22 cellular contexts compared by ENCODE assay signal in the genomic region with DNA sequence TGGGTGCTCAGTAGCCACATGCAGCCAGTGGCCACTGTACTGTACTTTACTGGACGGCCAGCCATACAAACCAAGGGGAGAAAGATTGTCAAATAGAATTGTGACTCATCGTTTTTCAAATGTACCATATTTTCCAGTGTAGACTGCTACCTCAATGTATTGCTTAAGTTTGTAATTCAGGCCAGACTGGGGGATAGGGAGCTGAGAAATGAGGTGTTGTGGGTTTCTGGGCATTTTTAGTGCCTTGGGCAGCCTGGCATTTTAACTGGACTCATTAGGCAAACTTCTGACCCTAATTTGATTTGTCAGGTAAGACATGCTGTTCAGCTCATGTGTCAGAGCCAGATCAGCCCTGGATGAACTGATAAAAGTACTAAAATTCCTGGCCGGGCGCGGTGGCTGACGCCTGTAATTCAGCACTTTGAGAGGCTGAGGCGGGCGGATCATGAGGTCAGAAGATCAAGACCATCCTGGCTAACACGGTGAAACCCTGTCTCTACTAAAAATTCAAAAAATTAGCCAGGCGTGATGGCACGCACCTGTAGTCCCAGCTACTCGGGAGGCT. TPM values are rescaled to one million over a fixed set of nuclear protein-coding genes. Genes with fewer than 3 reads are reported as not detected.
A peak's percentile ranks its signal among the peaks of the same experiment; 100 is the strongest.
DNase-seq lines count a peak whose midpoint lies in the region; ATAC-seq and TF ChIP-seq lines count a peak whose summit lies in the region.
"Had no signal": no experiment of that assay in that cellular context is flagged by ENCODE, and none has a peak within 500 bp of the region (broad histone marks: within the 10 kb centered on the region; RNA-seq: fewer than 3 reads in every experiment).

No MANE protein-coding gene starts in this region.

- POLR2A ChIA-PET in CD4-positive, alpha-beta T cell (lab: Charles Lee) = no interaction called here

- peaks cover 11% of the 10 kb centered on the region for H3K4me1 Mint-ChIP-seq in CD4-positive, alpha-beta T cell (ENCODE audit: low read depth)

- no peak overlapping the region for H3K9ac ChIP-seq in adipocyte (ENCODE audit: low read length)

- TF ChIP-seq CTCF in AG10803 (conservative IDR thresholded peaks at IDR 0.05; ENCODE audit: low read length) = no peak
- TF ChIP-seq CTCF in fibroblast of pulmonary artery (IDR thresholded peaks at IDR 0.05; ENCODE audit: low read length, missing control alignments) = peak; percentile 0
- no peak for TF ChIP-seq CTCF in CD4-positive, alpha-beta T cell (IDR thresholded peaks at IDR 0.05)

- no peaks in the 10 kb centered on the region for H3K9me3 Mint-ChIP-seq in CD4-positive, alpha-beta T cell
- H3K9me3 Mint-ChIP-seq: activated naive CD4-positive, alpha-beta T cell treated with anti-CD3 and anti-CD28 coated beads, Interleukin-2, amount 50 U/mL, for 72 hours; activated T-cell treated with anti-CD3 and anti-CD28 coated beads, Interleukin-2, amount 50 U/mL, for 72 hours had no signal

- no peak overlapping the region for H3K27ac Mint-ChIP-seq in CD4-positive, alpha-beta T cell
- H3K27ac Mint-ChIP-seq: activated CD8-positive, alpha-beta T cell treated with anti-CD3 and anti-CD28 coated beads, Interleukin-2, amount 10 ng/mL, durations not matched to agents 7 days and 5 days; activated naive CD4-positive, alpha-beta T cell treated with anti-CD3 and anti-CD28 coated beads, Interleukin-2, amount 50 U/mL, for 72 hours; activated T-cell treated with anti-CD3 and anti-CD28 coated beads, Interleukin-2, amount 50 U/mL, for 72 hours had no signal

- H3K4me3 ChIP-seq in AG10803 (ENCODE audit: low read length) (no peak overlapping the region), adipocyte (ENCODE audit: low read length) (no peak overlapping the region), fibroblast of pulmonary artery (replicated peaks; ENCODE audit: low read depth, low read length) (no peak overlapping the region)
- H3K4me3 ChIP-seq: cardiac muscle cell, heart right ventricle, pancreas had no signal

- no peaks in the 10 kb centered on the region for H3K27me3 ChIP-seq in adipocyte (replicated peaks; ENCODE audit: control insufficient read depth, insufficient read depth, low read length)
- no peaks in the 10 kb centered on the region for H3K27me3 ChIP-seq in CD4-positive, alpha-beta T cell (ENCODE audit: control insufficient read depth, insufficient read depth, low read length)
- H3K27me3 ChIP-seq: cardiac muscle cell, heart right ventricle, pancreas had no signal

- H3K9me3 ChIP-seq in adipocyte (ENCODE audit: control insufficient read depth, low read length) = no peaks in the 10 kb centered on the region
- no peaks in the 10 kb centered on the region for H3K9me3 ChIP-seq in CD4-positive, alpha-beta T cell (ENCODE audit: control insufficient read depth, low read length)
- H3K9me3 ChIP-seq: heart right ventricle, pancreas had no signal

- CTCF ChIA-PET in CD4-positive, alpha-beta T cell (lab: Charles Lee) = interaction anchor here (0.6 to 1.3 kb wide), 2 partner anchors 18 to 23 kb away, joined by 3 to 4 read pairs; no protein-coding TSS in a partner anchor

- no peaks in the 10 kb centered on the region for H3K27me3 Mint-ChIP-seq in CD4-positive, alpha-beta T cell

- H3K27ac ChIP-seq in CD4-positive, alpha-beta T cell (ENCODE audit: low read depth, low read length) = no peak overlapping the region
- H3K27ac ChIP-seq: cardiac muscle cell, heart right ventricle, pancreas had no signal

- intact Hi-C loops in CD4-positive, alpha-beta T cell (cut with DNase I, micrococcal nuclease) = loop anchor here in 1 of 2 experiments (10.0 kb wide), 1 partner anchor 447 kb away; the partner anchor contains the start of gene PPIL1

- H3K4me3 Mint-ChIP-seq in CD4-positive, alpha-beta T cell = no peak overlapping the region
- H3K4me3 Mint-ChIP-seq: activated CD8-positive, alpha-beta T cell treated with anti-CD3 and anti-CD28 coated beads, Interleukin-2, amount 10 ng/mL, durations not matched to agents 7 days and 5 days; activated T-cell treated with anti-CD3 and anti-CD28 coated beads, Interleukin-2, amount 50 U/mL, for 72 hours had no signal

- ATAC-seq in GM21526 (IDR thresholded peaks at IDR 0.05; ENCODE audit: low FRiP score, unreplicated experiment) = no peak
- no peak for ATAC-seq in CD4-positive, alpha-beta T cell (ENCODE audit: poor library complexity)
- ATAC-seq: activated CD8-positive, alpha-beta T cell treated with anti-CD3 and anti-CD28 coated beads, Interleukin-2, amount 10 ng/mL, durations not matched to agents 7 days and 5 days; activated naive CD4-positive, alpha-beta T cell treated with anti-CD3 and anti-CD28 coated beads, Interleukin-2, amount 50 U/mL, for 72 hours; activated T-cell treated with anti-CD3 and anti-CD28 coated beads, Interleukin-2, amount 50 U/mL, for 72 hours; esophagus mucosa; heart right ventricle; pancreas had no signal

- H3K4me1 ChIP-seq in adipocyte (ENCODE audit: control insufficient read depth, insufficient read depth, low read length) = peaks cover 13% of the 10 kb centered on the region

- DNase-seq in AG10803 (ENCODE audit: low read depth) (peak; percentile 53), HS-27A (ENCODE audit: low read depth) (peak; percentile 26), adipocyte (ENCODE audit: low read depth) (peak; percentile 75), fibroblast of pulmonary artery (ENCODE audit: low read depth) (peak; percentile 64), occipital lobe (lab: John Stamatoyannopoulos, UW) (no peak), foreskin melanocyte (no peak)
- no peak for DNase-seq in CD4-positive, alpha-beta T cell
- DNase-seq: activated CD8-positive, alpha-beta T cell treated with anti-CD3 and anti-CD28 coated beads, Interleukin-2, amount 10 ng/mL, durations not matched to agents 7 days and 5 days; activated T-cell treated with anti-CD3 and anti-CD28 coated beads, Interleukin-2, amount 50 U/mL, for 72 hours; Calu3; heart right ventricle; NCI-H187; NCI-H345; pancreas; SHP77; T-helper 2 cell had no signal

- no peaks in the 10 kb centered on the region for H3K36me3 ChIP-seq in adipocyte (ENCODE audit: control insufficient read depth, insufficient read depth, low read length, severe bottlenecking)
- H3K36me3 ChIP-seq: cardiac muscle cell, heart right ventricle, pancreas had no signal

- H3K36me3 Mint-ChIP-seq in CD4-positive, alpha-beta T cell (ENCODE audit: low read depth) = no peaks in the 10 kb centered on the region
- H3K36me3 Mint-ChIP-seq: activated naive CD4-positive, alpha-beta T cell treated with anti-CD3 and anti-CD28 coated beads, Interleukin-2, amount 50 U/mL, for 72 hours had no signal

RNA-seq across cellular contexts. Expression of gene PXT1, which starts 14.8 kb away (rescaled TPM):
- not detected for total RNA-seq in occipital lobe
- total RNA-seq in CD4-positive, alpha-beta T cell = under 1 TPM; 0.55 to 0.59 TPM
- total RNA-seq: cardiac muscle cell, esophagus mucosa, lower leg skin, pancreas, urinary bladder had no signal

RNA-seq across cellular contexts. Expression of gene KCTD20, which starts 14.9 kb away (rescaled TPM):
- total RNA-seq in occipital lobe = 79.9 TPM
- 10 to 100 TPM; 38.4 to 39.5 TPM for total RNA-seq in CD4-positive, alpha-beta T cell

RNA-seq across cellular contexts. Expression of gene ETV7, which starts 40.4 kb away (rescaled TPM):
- not detected for total RNA-seq in occipital lobe
- under 1 TPM; 0.33 to 0.73 TPM for total RNA-seq in CD4-positive, alpha-beta T cell
- total RNA-seq: cardiac muscle cell had no signal

Comparison
In these comparisons a context has a peak if more than half of its experiments do, and no peak if none do; other contexts are left out.
1. DNase-seq: peak in AG10803 (single experiment), HS-27A (single experiment), adipocyte (single experiment) and fibroblast of pulmonary artery (single experiment); none in occipital lobe (single experiment), foreskin melanocyte (single experiment) and CD4-positive, alpha-beta T cell (0 of 10).